In genomic region chr17:19940722-19941464, GRCh38 we compare ENCODE assay signal across 9 cellular contexts. TPM values are rescaled to one million over a fixed set of nuclear protein-coding genes. Genes with fewer than 3 reads are reported as not detected.
DNase-seq lines count a peak whose midpoint lies in the region; ATAC-seq, FAIRE-seq and TF ChIP-seq lines count a peak whose summit lies in the region.
"Had no signal": no experiment of that assay in that cellular context is flagged by ENCODE, and none has a peak within 500 bp of the region (broad histone marks: within the 10 kb centered on the region; RNA-seq: fewer than 3 reads in every experiment).

No MANE protein-coding gene starts in this region.

- H3K4me3 ChIP-seq in trophoblast cell (ENCODE audit: low read depth, low read length): no peak overlapping the region

- FAIRE-seq in GM12891 (lab: Jason Lieb, UNC): peak; percentile 55

- TF ChIP-seq POLR2A in GM12891 (IDR thresholded peaks at IDR 0.05; ENCODE audit: low read depth, low read length): no peak

- H3K4ac ChIP-seq in trophoblast cell (ENCODE audit: low read depth, low read length): no peak overlapping the region

- peaks cover 7% of the 10 kb centered on the region in 2 experiments for H3K4me1 ChIP-seq in trophoblast cell (ENCODE audit: control insufficient read depth in 1 of 2, insufficient read depth in 2 of 2, low read length in 2 of 2)

- WGBS in trophoblast cell (ENCODE audit: extremely low coverage, insufficient coverage, insufficient read length): no CpG with 5 or more reads among the region's 4 CpGs

- peak overlapping the region; percentile 72 for H3K27ac ChIP-seq in trophoblast cell (ENCODE audit: low read depth, low read length)

- no peak overlapping the region for H2BK5ac ChIP-seq in trophoblast cell (ENCODE audit: low read depth, low read length, poor library complexity)

- no peak overlapping the region for H4K12ac ChIP-seq in trophoblast cell (ENCODE audit: low read depth, low read length)

- H2BK12ac ChIP-seq in trophoblast cell (ENCODE audit: low read length): no peak overlapping the region

- H3K23ac ChIP-seq in trophoblast cell (ENCODE audit: low read length): no peak overlapping the region

- H3K9ac ChIP-seq in trophoblast cell (ENCODE audit: low read length): no peak overlapping the region

- H3K79me1 ChIP-seq in trophoblast cell (ENCODE audit: low read length): peaks cover 7% of the 10 kb centered on the region

- H3K4me2 ChIP-seq in trophoblast cell (ENCODE audit: low read length): peak overlapping the region; percentile 38

- no peak overlapping the region for H3K14ac ChIP-seq in trophoblast cell (ENCODE audit: low read length)

- no peak overlapping the region for H2AFZ ChIP-seq in trophoblast cell (ENCODE audit: insufficient read depth, low read length, poor library complexity)

- no peak overlapping the region for H2BK120ac ChIP-seq in trophoblast cell (ENCODE audit: insufficient read depth, low read length, poor library complexity)

- H3K79me2 ChIP-seq in trophoblast cell (ENCODE audit: control insufficient read depth, insufficient read depth, low read length, poor library complexity): peaks cover 3% of the 10 kb centered on the region

- peaks cover 2 to 8% of the 10 kb centered on the region in 2 experiments for H3K36me3 ChIP-seq in trophoblast cell (ENCODE audit: control insufficient read depth in 1 of 2, insufficient read depth in 2 of 2, low read length in 2 of 2)

- H4K8ac ChIP-seq in trophoblast cell (ENCODE audit: low read depth, low read length): no peak overlapping the region

- no peaks in the 10 kb centered on the region for H3K9me3 ChIP-seq in trophoblast cell (ENCODE audit: insufficient read depth, low read depth, low read length)

- no peak overlapping the region for H4K91ac ChIP-seq in trophoblast cell (ENCODE audit: low read depth, low read length)

- no peak overlapping the region for H2AK5ac ChIP-seq in trophoblast cell (ENCODE audit: low read length)

- no peaks in the 10 kb centered on the region for H3K27me3 ChIP-seq in trophoblast cell (ENCODE audit: insufficient read depth, low read length)

- DNase-seq in GM12891 (ENCODE audit: insufficient read length, low spot score) (no peak), NCI-H2029 treated with DMSO at 0.1 percent for 48 hours (lab: John Stamatoyannopoulos, UW) (peak; percentile 15), epidermal melanocyte (ENCODE audit: insufficient read length, low spot score) (peak; percentile 24), trophoblast cell (peak; percentile 30 to 79), NCI-H1694 (lab: John Stamatoyannopoulos, UW) (no peak)
- DNase-seq: effector memory CD4-positive, alpha-beta T cell; NCI-H1930 had no signal

- H3K18ac ChIP-seq in trophoblast cell (ENCODE audit: low read length): no peak overlapping the region

- ATAC-seq in activated CD4-positive, CD25-positive, alpha-beta regulatory T cell treated with anti-CD3 and anti-CD28 coated beads, Interleukin-2, amount 50 U/mL, for 24 hours: no peak
- no peak for ATAC-seq in GM21390 (IDR thresholded peaks at IDR 0.05; ENCODE audit: unreplicated experiment)

TF ChIP-seq in GM12891, 5 proteins besides CTCF, POLR2A, EP300 and RAD21:
- TF ChIP-seq TAF1 (IDR thresholded peaks at IDR 0.05; ENCODE audit: low read depth, low read length) (no peak), POU2F2 (IDR thresholded peaks at IDR 0.05; ENCODE audit: low read depth, low read length) (no peak), SPI1 (IDR thresholded peaks at IDR 0.05; ENCODE audit: low read depth, low read length) (no peak), POLR2AphosphoS5 (IDR thresholded peaks at IDR 0.05; ENCODE audit: low read depth, low read length) (no peak), PAX5 (IDR thresholded peaks at IDR 0.05; ENCODE audit: insufficient read depth, low read length, severe bottlenecking) (no peak)

RNA-seq across cellular contexts. Expression of gene AKAP10, which starts 36.7 kb away (rescaled TPM):
- polyA plus RNA-seq in GM12891 (2012; ENCODE audit: low read depth, missing spikeins): 8.1 TPM
- polyA plus RNA-seq in trophoblast cell (2013): 12.9 and 13.5 TPM in 2 replicates

Comparison
In these comparisons a context has a peak if more than half of its experiments do, and no peak if none do; other contexts are left out.
1. DNase-seq: peak in NCI-H2029 treated with DMSO at 0.1 percent for 48 hours (single experiment), epidermal melanocyte (single experiment) and trophoblast cell (2 of 2); none in GM12891 (single experiment) and NCI-H1694 (single experiment).